In genomic region chr1:202625416-202626360, GRCh38 we compare ENCODE assay signal across 8 cellular contexts.
DNase-seq lines count a peak whose midpoint lies in the region; ATAC-seq and TF ChIP-seq lines count a peak whose summit lies in the region.

No MANE protein-coding gene starts in this region.

- no peaks in the 10 kb centered on the region for H3K36me3 Mint-ChIP-seq in chondrocyte (ENCODE audit: low read depth)

- 36% methylated on average over 28 of the region's 28 CpGs for WGBS in liver

- peaks cover 18% of the 10 kb centered on the region for H3K27me3 Mint-ChIP-seq in chondrocyte (ENCODE audit: low read depth)

- no peak overlapping the region for H3K27ac ChIP-seq in liver (ENCODE audit: low read depth in 1 of 2, low read length in 2 of 2)

- peaks cover 0 to 8% (median 0%) of the 10 kb centered on the region in 4 donors for H3K4me1 ChIP-seq in liver (ENCODE audit: control insufficient read depth in 4 of 4, insufficient read depth in 4 of 4, low read length in 3 of 4)

- H3K9me3 Mint-ChIP-seq in chondrocyte (ENCODE audit: low read depth): no peaks in the 10 kb centered on the region

- no peak overlapping the region for H3K4me3 Mint-ChIP-seq in chondrocyte (ENCODE audit: unreplicated experiment)

- H3K9ac ChIP-seq in liver (ENCODE audit: low read depth in 1 of 2, low read length in 2 of 2): no peak overlapping the region

- H3K4me1 Mint-ChIP-seq in chondrocyte (ENCODE audit: low read depth): no peaks in the 10 kb centered on the region

- H3K36me3 ChIP-seq in liver (ENCODE audit: control insufficient read depth in 4 of 4, insufficient read depth in 3 of 4, low read depth in 1 of 4, low read length in 3 of 4): no peaks in the 10 kb centered on the region

- TF ChIP-seq RAD21 in liver (IDR thresholded peaks at IDR 0.05): peak in 1 of 2 donors; percentile 75

- no peaks in the 10 kb centered on the region for H3K27me3 ChIP-seq in liver (ENCODE audit: control insufficient read depth in 4 of 4, insufficient read depth in 4 of 4, low read length in 3 of 4)

- in situ Hi-C loops in Caki2 (cut with HindIII; ENCODE audit: low pct_unique_long_range_greater_than_20kb, low sequenced_read_pairs): no loop called here

- H3K27ac Mint-ChIP-seq in chondrocyte (ENCODE audit: unreplicated experiment): no peak overlapping the region

- no peak overlapping the region for H3K4me3 ChIP-seq in liver (ENCODE audit: low read depth in 1 of 3, low read length in 3 of 3)

- peak; percentile 81 for TF ChIP-seq CTCF in chondrocyte (IDR thresholded peaks at IDR 0.05)
- TF ChIP-seq CTCF in liver (IDR thresholded peaks at IDR 0.05; ENCODE audit: low read depth, low read length, missing input control): peak; percentile 59

- peak; percentile 38 for DNase-seq in Caki2 (ENCODE audit: low read depth)
- DNase-seq in NCI-H1930 (lab: John Stamatoyannopoulos, UW): peak; percentile 33 to 34
- peak in 3 of 4 experiments; percentile 15 to 32 (median 26) for DNase-seq in activated CD4-positive, CD25-positive, alpha-beta regulatory T cell (lab: John Stamatoyannopoulos, UW)
- peak; percentile 94 for DNase-seq in chondrocyte (ENCODE audit: low spot score)
- peak; percentile 13 for DNase-seq in stimulated activated CD8-positive, alpha-beta memory T cell treated with anti-CD3 and anti-CD28 coated beads, Interleukin-15, amount 100 ng/mL, for 24 hours (ENCODE audit: low read depth)

- H3K9me3 ChIP-seq in liver (ENCODE audit: control insufficient read depth in 4 of 4, low read length in 3 of 4): no peaks in the 10 kb centered on the region

- ATAC-seq in GM21825 (IDR thresholded peaks at IDR 0.05; ENCODE audit: unreplicated experiment): peak; percentile 59
- ATAC-seq in HG02970 (IDR thresholded peaks at IDR 0.05; ENCODE audit: low FRiP score, unreplicated experiment): no peak

TF ChIP-seq in liver, 16 proteins besides CTCF, POLR2A, EP300 and RAD21:
- no peak for TF ChIP-seq ATF3 (IDR thresholded peaks at IDR 0.05)
- no peak for TF ChIP-seq RXRA (IDR thresholded peaks at IDR 0.05)
- no peak for TF ChIP-seq HNF4G (IDR thresholded peaks at IDR 0.05)
- no peak for TF ChIP-seq JUND (IDR thresholded peaks at IDR 0.05)
- no peak for TF ChIP-seq ZBTB33 (IDR thresholded peaks at IDR 0.05)

Comparison
In these comparisons a context has a peak if more than half of its experiments do, and no peak if none do; other contexts are left out.
1. DNase-seq: peak in every context shown above with its lines; median percentile 94 in chondrocyte; 38 in Caki2; 34 in NCI-H1930; 26 in activated CD4-positive, CD25-positive, alpha-beta regulatory T cell; 13 in stimulated activated CD8-positive, alpha-beta memory T cell treated with anti-CD3 and anti-CD28 coated beads, Interleukin-15, amount 100 ng/mL, for 24 hours.